ENCODE assay signal across 24 cellular contexts in the genomic region with DNA sequence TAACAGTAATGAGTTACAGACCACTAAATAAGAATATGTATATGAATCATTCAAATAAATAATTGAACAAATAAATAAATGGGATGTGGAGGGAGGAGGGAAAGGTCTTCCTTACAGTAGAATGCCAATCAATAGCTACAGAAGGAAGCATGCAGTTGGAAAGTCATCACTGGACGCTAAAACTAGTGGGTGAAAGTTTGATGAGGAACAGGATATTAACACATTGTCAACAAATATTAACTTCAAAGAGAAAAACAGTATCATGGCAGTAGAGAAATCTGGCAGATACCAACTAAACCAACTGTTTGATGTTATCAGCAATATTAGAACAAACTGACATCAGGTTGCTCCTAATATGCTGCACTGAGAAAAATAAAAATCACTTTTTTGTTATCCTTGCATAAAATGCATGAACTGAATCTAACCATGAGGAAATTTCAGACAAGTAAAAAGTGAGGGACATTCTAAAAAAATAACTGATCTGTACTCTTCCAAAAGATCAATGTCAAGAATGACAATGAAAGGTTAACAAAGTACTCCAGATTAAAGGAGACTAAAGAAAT.
"Had no signal": no experiment of that assay in that cellular context is flagged by ENCODE, and none has a peak within 500 bp of the region (broad histone marks: within the 10 kb centered on the region; RNA-seq: fewer than 3 reads in every experiment).

No MANE protein-coding gene starts in this region.

- H3K27me3 ChIP-seq: dorsolateral prefrontal cortex, esophagus muscularis mucosa, hepatocyte, left lung, right lobe of liver, tibial artery had no signal

- H3K36me3 Mint-ChIP-seq: activated naive CD4-positive, alpha-beta T cell treated with anti-CD3 and anti-CD28 coated beads, Interleukin-2, amount 50 U/mL, for 72 hours had no signal

- DNase-seq: activated CD4-positive, alpha-beta T cell treated with anti-CD3 and anti-CD28 coated beads, Interleukin-2, amount 10 ng/mL, durations not matched to agents 7 days and 5 days; activated CD4-positive, CD25-positive, alpha-beta regulatory T cell treated with anti-CD3 and anti-CD28 coated beads, Interleukin-2, amount 50 U/mL, for 72 hours; activated CD8-positive, alpha-beta memory T cell treated with anti-CD3 and anti-CD28 coated beads, Interleukin-2, amount 10 ng/mL, durations not matched to agents 7 days and 5 days; activated CD8-positive, alpha-beta T cell treated with anti-CD3 and anti-CD28 coated beads for 36 hours; activated gamma-delta T cell; activated T-cell treated with anti-CD3 and anti-CD28 coated beads for 4 hours; central memory CD4-positive, alpha-beta T cell; dorsolateral prefrontal cortex; effector memory CD8-positive, alpha-beta T cell; glutamatergic neuron; kidney glomerular epithelial cell; left lung; nucleus accumbens; right lobe of liver; stimulated activated CD4-positive, alpha-beta T cell treated with anti-CD3 and anti-CD28 coated beads, Interleukin-1b, Interleukin-23, amount 100 ng/mL, for 48 hours; stimulated activated naive CD8-positive, alpha-beta T cell treated with anti-CD3 and anti-CD28 coated beads, Interleukin-15, amount 100 ng/mL, for 72 hours; tibial artery had no signal

- H3K9me3 Mint-ChIP-seq: activated CD4-positive, alpha-beta T cell treated with anti-CD3 and anti-CD28 coated beads, Interleukin-2, amount 10 ng/mL, durations not matched to agents 7 days and 5 days; activated CD8-positive, alpha-beta T cell treated with anti-CD3 and anti-CD28 coated beads for 36 hours; activated naive CD4-positive, alpha-beta T cell treated with anti-CD3 and anti-CD28 coated beads, Interleukin-2, amount 50 U/mL, for 72 hours; effector memory CD8-positive, alpha-beta T cell; T-helper 2 cell treated with Interferon-gamma antibody and Interleukin-4, amounts not matched to agents 5 μg/mL and 100 μg/mL, for 36 hours had no signal

- H2AFZ ChIP-seq: hepatocyte, parathyroid adenoma had no signal

- H3K36me3 ChIP-seq: esophagus muscularis mucosa, left lung, right lobe of liver, tibial artery had no signal

- H3K4me3 ChIP-seq: dorsolateral prefrontal cortex, esophagus muscularis mucosa, hepatocyte, left lung, right lobe of liver, skin epidermis, tibial artery had no signal

- H3K9ac ChIP-seq: parathyroid adenoma had no signal

- H3K9me3 ChIP-seq: esophagus muscularis mucosa, left lung, right lobe of liver, tibial artery had no signal

- ATAC-seq: activated CD8-positive, alpha-beta memory T cell treated with anti-CD3 and anti-CD28 coated beads, Interleukin-2, amount 10 ng/mL, durations not matched to agents 7 days and 5 days; activated CD8-positive, alpha-beta T cell treated with anti-CD3 and anti-CD28 coated beads for 36 hours; activated naive CD4-positive, alpha-beta T cell treated with anti-CD3 and anti-CD28 coated beads, Interleukin-2, amount 50 U/mL, for 72 hours; effector memory CD8-positive, alpha-beta T cell; left lung; stimulated activated naive CD8-positive, alpha-beta T cell treated with anti-CD3 and anti-CD28 coated beads, Interleukin-15, amount 100 ng/mL, for 72 hours had no signal

- H3K27ac Mint-ChIP-seq: activated CD8-positive, alpha-beta memory T cell treated with anti-CD3 and anti-CD28 coated beads, Interleukin-2, amount 10 ng/mL, durations not matched to agents 7 days and 5 days; activated CD8-positive, alpha-beta T cell treated with anti-CD3 and anti-CD28 coated beads for 36 hours; activated naive CD4-positive, alpha-beta T cell treated with anti-CD3 and anti-CD28 coated beads, Interleukin-2, amount 50 U/mL, for 72 hours; stimulated activated naive CD8-positive, alpha-beta T cell treated with anti-CD3 and anti-CD28 coated beads, Interleukin-15, amount 100 ng/mL, for 72 hours; T-helper 2 cell treated with Interferon-gamma antibody and Interleukin-4, amounts not matched to agents 5 μg/mL and 100 μg/mL, for 36 hours had no signal

- H3K4me2 ChIP-seq: hepatocyte had no signal

- H3K4me3 Mint-ChIP-seq: activated CD8-positive, alpha-beta memory T cell treated with anti-CD3 and anti-CD28 coated beads, Interleukin-2, amount 10 ng/mL, durations not matched to agents 7 days and 5 days; activated CD8-positive, alpha-beta T cell treated with anti-CD3 and anti-CD28 coated beads for 36 hours; T-helper 2 cell treated with Interferon-gamma antibody and Interleukin-4, amounts not matched to agents 5 μg/mL and 100 μg/mL, for 36 hours had no signal

- H3K27ac ChIP-seq: dorsolateral prefrontal cortex, esophagus muscularis mucosa, hepatocyte, left lung, parathyroid adenoma, right lobe of liver, skin epidermis, tibial artery, VCaP had no signal

- H3K27me3 Mint-ChIP-seq: activated CD4-positive, alpha-beta T cell treated with anti-CD3 and anti-CD28 coated beads, Interleukin-2, amount 10 ng/mL, durations not matched to agents 7 days and 5 days; activated CD8-positive, alpha-beta memory T cell treated with anti-CD3 and anti-CD28 coated beads, Interleukin-2, amount 10 ng/mL, durations not matched to agents 7 days and 5 days; activated CD8-positive, alpha-beta T cell treated with anti-CD3 and anti-CD28 coated beads for 36 hours; effector memory CD8-positive, alpha-beta T cell; stimulated activated naive CD8-positive, alpha-beta T cell treated with anti-CD3 and anti-CD28 coated beads, Interleukin-15, amount 100 ng/mL, for 72 hours had no signal
